In genomic region chr15:58677426-58677825, GRCh38 we compare ENCODE assay signal across 2 cellular contexts.
TF ChIP-seq lines count a peak whose summit lies in the region.

No MANE protein-coding gene starts in this region.

TF ChIP-seq in HCT116, 20 proteins besides CTCF, POLR2A, EP300 and RAD21 (continued from another document):
- TF ChIP-seq POLR2AphosphoS5 (IDR thresholded peaks at IDR 0.05; ENCODE audit: low read depth, low read length) (no peak), ZFX (IDR thresholded peaks at IDR 0.05) (no peak), CEBPB (IDR thresholded peaks at IDR 0.05; ENCODE audit: low read depth) (no peak), SP1 (IDR thresholded peaks at IDR 0.05; ENCODE audit: low read depth) (no peak), EZH2phosphoT487 (IDR thresholded peaks at IDR 0.05; ENCODE audit: borderline replicate concordance) (no peak), ATF3 (IDR thresholded peaks at IDR 0.05) (no peak), REST (IDR thresholded peaks at IDR 0.05; ENCODE audit: low read depth) (no peak), FOSL1 (IDR thresholded peaks at IDR 0.05; ENCODE audit: low read depth) (no peak), MAX (IDR thresholded peaks at IDR 0.05) (no peak), YY1 (IDR thresholded peaks at IDR 0.05; ENCODE audit: extremely low read depth, insufficient replicate concordance, low read depth, low read length) (no peak), JUND (IDR thresholded peaks at IDR 0.05) (no peak), ZNF274 (IDR thresholded peaks at IDR 0.05; ENCODE audit: low read depth, low read length) (no peak), EGR1 (IDR thresholded peaks at IDR 0.05; ENCODE audit: low read depth) (no peak)

TF ChIP-seq in liver, 16 proteins besides CTCF, POLR2A, EP300 and RAD21 (continued from another document):
- TF ChIP-seq ATF3 (IDR thresholded peaks at IDR 0.05) (no peak), RXRA (IDR thresholded peaks at IDR 0.05) (no peak), SP1 (IDR thresholded peaks at IDR 0.05) (no peak), ZBTB33 (IDR thresholded peaks at IDR 0.05) (no peak), EGR1 (IDR thresholded peaks at IDR 0.05; ENCODE audit: low read depth in 2 of 2) (no peak)
